Comparison of ENCODE assay signal across 22 cellular contexts in the genomic region with DNA sequence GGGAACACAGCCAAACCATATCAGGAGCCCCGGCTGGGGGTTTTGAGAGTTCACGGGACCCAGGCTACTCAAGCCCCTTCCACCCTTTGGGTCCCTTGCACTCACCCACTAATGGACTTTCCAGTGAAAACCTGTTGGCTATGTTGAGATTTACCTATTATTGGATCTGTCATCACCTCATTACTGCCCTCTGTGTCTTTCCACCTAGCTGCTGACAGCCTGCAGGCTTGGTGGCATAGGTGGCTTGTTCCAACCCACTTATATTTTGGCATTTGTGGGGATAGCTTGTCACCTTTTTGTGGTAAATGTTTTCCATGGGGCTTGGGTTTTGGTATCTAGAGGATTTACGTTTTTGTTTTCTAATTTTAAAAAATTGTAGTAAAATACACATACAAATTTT. TPM values are rescaled to one million over a fixed set of nuclear protein-coding genes. Genes with fewer than 3 reads are reported as not detected.
A peak's percentile ranks its signal among the peaks of the same experiment; 100 is the strongest.
DNase-seq lines count a peak whose midpoint lies in the region; ATAC-seq, FAIRE-seq and TF ChIP-seq lines count a peak whose summit lies in the region.
"Had no signal": no experiment of that assay in that cellular context is flagged by ENCODE, and none has a peak within 500 bp of the region (broad histone marks: within the 10 kb centered on the region; RNA-seq: fewer than 3 reads in every experiment).

No MANE protein-coding gene starts in this region.

- H3K36me3 ChIP-seq in brain microvascular endothelial cell (replicated peaks) (peaks cover 51% of the 10 kb centered on the region), kidney (ENCODE audit: control insufficient read depth in 1 of 2, insufficient read depth in 2 of 2, low read length in 2 of 2) (peaks cover 0 to 16% of the 10 kb centered on the region in 2 donors), thymus (ENCODE audit: control insufficient read depth, insufficient read depth) (no peaks in the 10 kb centered on the region)
- H3K36me3 ChIP-seq: MG63 had no signal

- H3K4me1 ChIP-seq in kidney (ENCODE audit: control insufficient read depth in 1 of 2, insufficient read depth in 1 of 2, low read depth in 1 of 2, low read length in 2 of 2) (peaks cover 13 to 43% of the 10 kb centered on the region in 2 donors), thymus (ENCODE audit: control insufficient read depth, insufficient read depth, low read length) (no peaks in the 10 kb centered on the region)

- ATAC-seq in Right ventricle myocardium superior (ENCODE audit: poor library complexity) = peak; percentile 87
- ATAC-seq: Panc1 had no signal

- H3K9ac ChIP-seq in kidney (ENCODE audit: low read length in 2 of 2) = no peak overlapping the region

- TF ChIP-seq CTCF in brain microvascular endothelial cell (IDR thresholded peaks at IDR 0.05; ENCODE audit: low read depth, low read length, missing control alignments) = no peak
- TF ChIP-seq CTCF in kidney (IDR thresholded peaks at IDR 0.05; ENCODE audit: borderline replicate concordance, extremely low read depth, insufficient read depth) = no peak

- no peaks in the 10 kb centered on the region for H3K27me3 ChIP-seq in brain microvascular endothelial cell (replicated peaks)
- H3K27me3 ChIP-seq in thymus (ENCODE audit: control insufficient read depth, insufficient read depth) = no peaks in the 10 kb centered on the region
- H3K27me3 ChIP-seq: MG63, SJSA1 had no signal

- H3K4me3 ChIP-seq in brain microvascular endothelial cell (ENCODE audit: low read depth, low read length) = no peak overlapping the region
- H3K4me3 ChIP-seq in kidney (ENCODE audit: low read length in 2 of 2) = no peak overlapping the region
- no peak overlapping the region for H3K4me3 ChIP-seq in thymus (ENCODE audit: low read length)
- H3K4me3 ChIP-seq: MG63, SJSA1 had no signal

- in situ Hi-C loops in brain microvascular endothelial cell (cut with HindIII; ENCODE audit: low pct_ligation_motif_present, low sequenced_read_pairs) = no loop called here

- H3K27ac ChIP-seq in brain microvascular endothelial cell (peak overlapping the region; percentile 61), kidney (ENCODE audit: low read depth in 2 of 2, low read length in 2 of 2) (peak overlapping the region; percentile 0 to 18), thymus (ENCODE audit: low read depth) (peak overlapping the region; percentile 26)
- H3K27ac ChIP-seq: SJSA1 had no signal

- DNase-seq in Right ventricle myocardium superior (no peak), cardiac septum (ENCODE audit: low spot score) (no peak), brain microvascular endothelial cell (no peak), kidney (no peak), hippocampal formation (lab: John Stamatoyannopoulos, UW) (no peak), cortex of kidney (lab: John Stamatoyannopoulos, UW) (no peak), NCI-H187 treated with DMSO at 0.1 percent for 48 hours (lab: John Stamatoyannopoulos, UW) (no peak)
- DNase-seq: DMS53, EL, GF-D8, H7, Kasumi-1, MG63, NCI-H1092, NCI-H1436, NCI-H1930, NCI-H2227 treated with DMSO at 0.1 percent for 48 hours, NCI-H510A had no signal

- intact Hi-C loops in Right ventricle myocardium superior (cut with DNase I) (no loop called here), cardiac septum (cut with DNase I) (no loop called here), kidney (cut with DNase I) (no loop called here)

- 63% methylated on average over 3 of the region's 3 CpGs for WGBS in thymus

- H3K9me3 ChIP-seq in kidney (ENCODE audit: control insufficient read depth in 1 of 2, low read length in 2 of 2) = no peaks in the 10 kb centered on the region
- H3K9me3 ChIP-seq in thymus (ENCODE audit: control insufficient read depth) = no peaks in the 10 kb centered on the region
- H3K9me3 ChIP-seq: MG63, SJSA1 had no signal

- FAIRE-seq in kidney (lab: Jason Lieb, UNC) = no peak

RNA-seq across cellular contexts. Expression of gene IGFBP7, which starts 23.9 kb away (rescaled TPM):
- 769 TPM for total RNA-seq in Right ventricle myocardium superior
- total RNA-seq in cardiac septum = 739 TPM
- 1,703 TPM for total RNA-seq in kidney
- 2,157 TPM for polyA plus RNA-seq in kidney (ENCODE audit: insufficient read depth, low read depth, low replicate concordance)
- 301 TPM for polyA plus RNA-seq in thymus
- total RNA-seq: B cell had no signal

Comparison
In these comparisons a context has a peak if more than half of its experiments do, and no peak if none do; other contexts are left out.
1. H3K27ac ChIP-seq: peak in every context shown above with its lines; median percentile 61 in brain microvascular endothelial cell; 26 in thymus; 9 in kidney.